ENCODE assay signal across 8 cellular contexts in genomic region chr6:26537160-26537845, GRCh38. TPM values are rescaled to one million over a fixed set of nuclear protein-coding genes. Genes with fewer than 3 reads are reported as not detected.
A peak's percentile ranks its signal among the peaks of the same experiment; 100 is the strongest.
DNase-seq lines count a peak whose midpoint lies in the region; ATAC-seq and TF ChIP-seq lines count a peak whose summit lies in the region.

No MANE protein-coding gene starts in this region.

- H3K27me3 ChIP-seq in ascending aorta: no peaks in the 10 kb centered on the region
- no peaks in the 10 kb centered on the region for H3K27me3 ChIP-seq in hepatocyte
- no peaks in the 10 kb centered on the region for H3K27me3 ChIP-seq in aorta (ENCODE audit: control insufficient read depth in 1 of 2, insufficient read depth in 2 of 2, low read length in 1 of 2)

- peak overlapping the region; percentile 69 for H2AFZ ChIP-seq in hepatocyte

- H3K27ac ChIP-seq in ascending aorta (peak overlapping the region; percentile 92 to 99), hepatocyte (peak overlapping the region; percentile 97), aorta (ENCODE audit: low read depth in 1 of 2, low read length in 2 of 2) (peak overlapping the region; percentile 83 to 87)

- intact Hi-C loops in ascending aorta (cut with DNase I): loop anchor here (1.0 to 10.0 kb wide), 6 partner anchors 16 to 363 kb away; a partner anchor contains a TSS
- intact Hi-C loops in aorta (cut with DNase I): loop anchor here in 1 of 2 donors (1.0 kb wide), 3 partner anchors 16 to 31 kb away; no protein-coding TSS in a partner anchor

- no peaks in the 10 kb centered on the region for H3K9me2 ChIP-seq in hepatocyte (replicated peaks; ENCODE audit: insufficient read depth)

- H3K79me2 ChIP-seq in hepatocyte: peaks cover 35% of the 10 kb centered on the region

- DNase-seq in GM13977 (ENCODE audit: low spot score) (peak; percentile 71), NCI-H187 (lab: John Stamatoyannopoulos, UW) (peak; percentile 83 to 88), T-helper 2 cell (peak; percentile 50 to 94 (median 81)), ascending aorta (ENCODE audit: low spot score in 2 of 2) (peak; percentile 75 to 96), hepatocyte (ENCODE audit: low spot score) (peak; percentile 95), renal cortical epithelial cell (ENCODE audit: low read depth) (peak; percentile 90), aorta (peak; percentile 92 to 94)

- peak overlapping the region; percentile 75 for H3K4me2 ChIP-seq in hepatocyte

- no peaks in the 10 kb centered on the region for H3K9me3 ChIP-seq in ascending aorta
- no peaks in the 10 kb centered on the region for H3K9me3 ChIP-seq in hepatocyte (ENCODE audit: low read depth)
- no peaks in the 10 kb centered on the region for H3K9me3 ChIP-seq in aorta (ENCODE audit: control insufficient read depth, low read length)

- WGBS in hepatocyte (ENCODE audit: low lambda C conversion rate, missing lambda C conversion rate): under 1% methylated on average over 37 of the region's 37 CpGs
- WGBS in aorta, 2 donors: 0% methylated on average over 37 of the region's 37 CpGs

- peak; percentile 43 for ATAC-seq in HG02938 (IDR thresholded peaks at IDR 0.05; ENCODE audit: unreplicated experiment)
- peak; percentile 93 for ATAC-seq in aorta (ENCODE audit: low FRiP score)

- H3K4me1 ChIP-seq in ascending aorta (peaks cover 5 to 32% of the 10 kb centered on the region in 2 donors), hepatocyte (ENCODE audit: insufficient read depth) (peaks cover 12% of the 10 kb centered on the region), aorta (ENCODE audit: control insufficient read depth in 1 of 2, insufficient read depth in 2 of 2, low read length in 2 of 2) (peaks cover 2 to 3% of the 10 kb centered on the region in 2 donors)

- TF ChIP-seq CTCF in GM13977 (IDR thresholded peaks at IDR 0.05; ENCODE audit: extremely low read depth, insufficient read depth, missing control alignments): no peak
- TF ChIP-seq CTCF in ascending aorta (IDR thresholded peaks at IDR 0.05): no peak
- TF ChIP-seq CTCF in hepatocyte (IDR thresholded peaks at IDR 0.05; ENCODE audit: poor library complexity): no peak

- no peaks in the 10 kb centered on the region for H4K20me1 ChIP-seq in hepatocyte (ENCODE audit: insufficient read depth, poor library complexity, severe bottlenecking)

- in situ Hi-C loops in GM13977 (cut with MboI; ENCODE audit: low pct_unique_long_range_greater_than_20kb, low sequenced_read_pairs, unreplicated experiment): no loop called here

- H3K4me3 ChIP-seq in ascending aorta (peak overlapping the region; percentile 89 to 98), hepatocyte (peak overlapping the region; percentile 54), aorta (ENCODE audit: low read length in 2 of 2) (peak overlapping the region; percentile 63 to 79)

- peaks cover 0 to 5% of the 10 kb centered on the region in 2 donors for H3K36me3 ChIP-seq in ascending aorta
- H3K36me3 ChIP-seq in hepatocyte (replicated peaks; ENCODE audit: insufficient read depth, low read depth): no peaks in the 10 kb centered on the region
- no peaks in the 10 kb centered on the region for H3K36me3 ChIP-seq in aorta (ENCODE audit: control insufficient read depth in 1 of 2, insufficient read depth in 2 of 2, low read length in 1 of 2)

RNA-seq across cellular contexts. Expression of gene HMGN4, which starts 0.9 kb away (rescaled TPM):
- total RNA-seq in ascending aorta: 20.6 TPM
- 53.5 and 67.1 TPM in 2 replicates for total RNA-seq in hepatocyte
- polyA plus RNA-seq in hepatocyte: 35.9 and 41.2 TPM in 2 replicates
- total RNA-seq in renal cortical epithelial cell: 117 and 119 TPM in 2 replicates
- 10 to 100 TPM; 48.4 to 69.0 TPM for total RNA-seq in aorta
- 10 to 100 TPM; 36.4 to 43.8 TPM for polyA plus RNA-seq in aorta

RNA-seq across cellular contexts. Expression of gene BTN1A1, which starts 37.2 kb away (rescaled TPM):
- total RNA-seq in ascending aorta: not detected
- 0.60 and 0.84 TPM in 2 replicates for total RNA-seq in hepatocyte
- polyA plus RNA-seq in hepatocyte: 0.15 and 0.59 TPM in 2 replicates
- total RNA-seq in renal cortical epithelial cell: not detected in 2 replicates
- not detected for total RNA-seq in aorta
- not detected for polyA plus RNA-seq in aorta

RNA-seq across cellular contexts. Expression of gene ABT1, which starts 59.5 kb away (rescaled TPM):
- total RNA-seq in ascending aorta (20.1 TPM), hepatocyte (23.3 and 23.4 TPM in 2 replicates), renal cortical epithelial cell (9.1 and 14.6 TPM in 2 replicates), aorta (10 to 100 TPM; 10.7 TPM)
- polyA plus RNA-seq in hepatocyte (30.4 and 32.1 TPM in 2 replicates), aorta (10 to 100 TPM in 1 of 2 donors, 1 to 10 TPM in 1; 8.4 to 10.3 TPM)

Comparison
In these comparisons a context has a peak if more than half of its experiments do, and no peak if none do; other contexts are left out.
1. Peak in every context shown above with its lines: DNase-seq, ATAC-seq, H3K4me3 ChIP-seq and H3K27ac ChIP-seq.